In the genomic region with DNA sequence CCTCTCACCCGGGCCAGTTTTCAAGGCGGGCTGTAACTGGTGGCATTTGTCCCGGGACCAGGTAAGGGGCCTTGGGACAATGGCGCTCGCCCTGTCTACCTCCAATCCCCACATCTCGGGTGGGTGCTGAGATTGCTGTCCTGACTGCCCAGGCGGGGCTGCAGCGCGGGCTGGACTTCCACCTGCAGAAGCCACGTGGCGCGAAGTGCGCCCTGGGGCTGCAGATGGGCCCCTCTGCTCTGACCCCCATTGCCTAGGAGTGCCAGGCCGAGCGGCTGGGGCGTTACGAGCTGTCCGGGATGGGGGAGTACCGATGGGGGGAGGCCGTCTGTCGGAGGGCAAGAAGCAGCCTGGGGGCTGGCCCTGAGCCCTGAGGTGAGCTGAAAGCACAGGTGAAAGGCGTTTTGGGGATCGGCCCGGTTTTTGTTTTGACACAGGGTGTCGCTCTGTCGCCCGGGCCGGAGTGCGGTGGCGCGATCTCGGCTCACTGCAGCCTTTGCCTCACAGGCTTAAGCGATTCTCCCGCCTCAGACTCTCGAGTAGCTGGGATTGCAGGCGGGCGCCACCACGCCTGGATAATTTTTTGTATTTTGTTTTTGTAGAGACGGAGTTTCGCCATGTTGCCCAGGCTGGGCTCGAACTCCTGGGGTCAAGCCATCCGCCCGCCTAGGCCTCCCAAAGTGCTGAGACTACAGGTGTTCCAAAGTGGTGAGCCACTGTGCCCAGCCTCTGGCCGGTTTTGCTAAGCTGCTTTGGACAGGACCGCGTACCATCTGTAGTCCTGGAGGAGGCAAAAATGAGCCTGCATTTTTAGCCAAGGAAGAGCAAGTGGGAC, we compare ENCODE assay signal across 1 cellular context.
A peak's percentile ranks its signal among the peaks of the same experiment; 100 is the strongest.
TF ChIP-seq lines count a peak whose summit lies in the region.

A gene with protein sequence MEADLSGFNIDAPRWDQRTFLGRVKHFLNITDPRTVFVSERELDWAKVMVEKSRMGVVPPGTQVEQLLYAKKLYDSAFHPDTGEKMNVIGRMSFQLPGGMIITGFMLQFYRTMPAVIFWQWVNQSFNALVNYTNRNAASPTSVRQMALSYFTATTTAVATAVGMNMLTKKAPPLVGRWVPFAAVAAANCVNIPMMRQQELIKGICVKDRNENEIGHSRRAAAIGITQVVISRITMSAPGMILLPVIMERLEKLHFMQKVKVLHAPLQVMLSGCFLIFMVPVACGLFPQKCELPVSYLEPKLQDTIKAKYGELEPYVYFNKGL (plus strand): TSS at position 16 of the 835 bp plus-strand sequence. CDS start 12,001 bp downstream, outside the sequence.

TF ChIP-seq in K562, 482 proteins besides CTCF, POLR2A, EP300 and RAD21 (continued from another document and continues in another):
- TF ChIP-seq, protein P1, sequence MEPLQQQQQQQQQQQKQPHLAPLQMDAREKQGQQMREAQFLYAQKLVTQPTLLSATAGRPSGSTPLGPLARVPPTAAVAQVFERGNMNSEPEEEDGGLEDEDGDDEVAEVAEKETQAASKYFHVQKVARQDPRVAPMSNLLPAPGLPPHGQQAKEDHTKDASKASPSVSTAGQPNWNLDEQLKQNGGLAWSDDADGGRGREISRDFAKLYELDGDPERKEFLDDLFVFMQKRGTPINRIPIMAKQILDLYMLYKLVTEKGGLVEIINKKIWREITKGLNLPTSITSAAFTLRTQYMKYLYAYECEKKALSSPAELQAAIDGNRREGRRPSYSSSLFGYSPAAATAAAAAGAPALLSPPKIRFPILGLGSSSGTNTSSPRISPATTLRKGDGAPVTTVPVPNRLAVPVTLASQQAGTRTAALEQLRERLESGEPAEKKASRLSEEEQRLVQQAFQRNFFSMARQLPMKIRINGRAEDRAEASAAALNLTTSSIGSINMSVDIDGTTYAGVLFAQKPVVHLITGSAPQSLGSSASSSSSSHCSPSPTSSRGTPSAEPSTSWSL (CRISPR knock-in tag; IDR thresholded peaks at IDR 0.05; ENCODE audit: borderline replicate concordance): no peak
- TF ChIP-seq, protein P2, sequence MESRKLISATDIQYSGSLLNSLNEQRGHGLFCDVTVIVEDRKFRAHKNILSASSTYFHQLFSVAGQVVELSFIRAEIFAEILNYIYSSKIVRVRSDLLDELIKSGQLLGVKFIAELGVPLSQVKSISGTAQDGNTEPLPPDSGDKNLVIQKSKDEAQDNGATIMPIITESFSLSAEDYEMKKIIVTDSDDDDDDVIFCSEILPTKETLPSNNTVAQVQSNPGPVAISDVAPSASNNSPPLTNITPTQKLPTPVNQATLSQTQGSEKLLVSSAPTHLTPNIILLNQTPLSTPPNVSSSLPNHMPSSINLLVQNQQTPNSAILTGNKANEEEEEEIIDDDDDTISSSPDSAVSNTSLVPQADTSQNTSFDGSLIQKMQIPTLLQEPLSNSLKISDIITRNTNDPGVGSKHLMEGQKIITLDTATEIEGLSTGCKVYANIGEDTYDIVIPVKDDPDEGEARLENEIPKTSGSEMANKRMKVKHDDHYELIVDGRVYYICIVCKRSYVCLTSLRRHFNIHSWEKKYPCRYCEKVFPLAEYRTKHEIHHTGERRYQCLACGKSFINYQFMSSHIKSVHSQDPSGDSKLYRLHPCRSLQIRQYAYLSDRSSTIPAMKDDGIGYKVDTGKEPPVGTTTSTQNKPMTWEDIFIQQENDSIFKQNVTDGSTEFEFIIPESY (CRISPR knock-in tag; IDR thresholded peaks at IDR 0.05): no peak
- no peak for TF ChIP-seq TCF7 (IDR thresholded peaks at IDR 0.05; ENCODE audit: borderline replicate concordance)
- peak; percentile 83 for TF ChIP-seq HDAC2 (IDR thresholded peaks at IDR 0.05)
- no peak for TF ChIP-seq CBFA2T3 (IDR thresholded peaks at IDR 0.05)
- TF ChIP-seq, protein P3, sequence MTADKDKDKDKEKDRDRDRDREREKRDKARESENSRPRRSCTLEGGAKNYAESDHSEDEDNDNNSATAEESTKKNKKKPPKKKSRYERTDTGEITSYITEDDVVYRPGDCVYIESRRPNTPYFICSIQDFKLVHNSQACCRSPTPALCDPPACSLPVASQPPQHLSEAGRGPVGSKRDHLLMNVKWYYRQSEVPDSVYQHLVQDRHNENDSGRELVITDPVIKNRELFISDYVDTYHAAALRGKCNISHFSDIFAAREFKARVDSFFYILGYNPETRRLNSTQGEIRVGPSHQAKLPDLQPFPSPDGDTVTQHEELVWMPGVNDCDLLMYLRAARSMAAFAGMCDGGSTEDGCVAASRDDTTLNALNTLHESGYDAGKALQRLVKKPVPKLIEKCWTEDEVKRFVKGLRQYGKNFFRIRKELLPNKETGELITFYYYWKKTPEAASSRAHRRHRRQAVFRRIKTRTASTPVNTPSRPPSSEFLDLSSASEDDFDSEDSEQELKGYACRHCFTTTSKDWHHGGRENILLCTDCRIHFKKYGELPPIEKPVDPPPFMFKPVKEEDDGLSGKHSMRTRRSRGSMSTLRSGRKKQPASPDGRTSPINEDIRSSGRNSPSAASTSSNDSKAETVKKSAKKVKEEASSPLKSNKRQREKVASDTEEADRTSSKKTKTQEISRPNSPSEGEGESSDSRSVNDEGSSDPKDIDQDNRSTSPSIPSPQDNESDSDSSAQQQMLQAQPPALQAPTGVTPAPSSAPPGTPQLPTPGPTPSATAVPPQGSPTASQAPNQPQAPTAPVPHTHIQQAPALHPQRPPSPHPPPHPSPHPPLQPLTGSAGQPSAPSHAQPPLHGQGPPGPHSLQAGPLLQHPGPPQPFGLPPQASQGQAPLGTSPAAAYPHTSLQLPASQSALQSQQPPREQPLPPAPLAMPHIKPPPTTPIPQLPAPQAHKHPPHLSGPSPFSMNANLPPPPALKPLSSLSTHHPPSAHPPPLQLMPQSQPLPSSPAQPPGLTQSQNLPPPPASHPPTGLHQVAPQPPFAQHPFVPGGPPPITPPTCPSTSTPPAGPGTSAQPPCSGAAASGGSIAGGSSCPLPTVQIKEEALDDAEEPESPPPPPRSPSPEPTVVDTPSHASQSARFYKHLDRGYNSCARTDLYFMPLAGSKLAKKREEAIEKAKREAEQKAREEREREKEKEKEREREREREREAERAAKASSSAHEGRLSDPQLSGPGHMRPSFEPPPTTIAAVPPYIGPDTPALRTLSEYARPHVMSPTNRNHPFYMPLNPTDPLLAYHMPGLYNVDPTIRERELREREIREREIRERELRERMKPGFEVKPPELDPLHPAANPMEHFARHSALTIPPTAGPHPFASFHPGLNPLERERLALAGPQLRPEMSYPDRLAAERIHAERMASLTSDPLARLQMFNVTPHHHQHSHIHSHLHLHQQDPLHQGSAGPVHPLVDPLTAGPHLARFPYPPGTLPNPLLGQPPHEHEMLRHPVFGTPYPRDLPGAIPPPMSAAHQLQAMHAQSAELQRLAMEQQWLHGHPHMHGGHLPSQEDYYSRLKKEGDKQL (CRISPR knock-in tag; IDR thresholded peaks at IDR 0.05; ENCODE audit: borderline replicate concordance): no peak
- TF ChIP-seq, protein P4, sequence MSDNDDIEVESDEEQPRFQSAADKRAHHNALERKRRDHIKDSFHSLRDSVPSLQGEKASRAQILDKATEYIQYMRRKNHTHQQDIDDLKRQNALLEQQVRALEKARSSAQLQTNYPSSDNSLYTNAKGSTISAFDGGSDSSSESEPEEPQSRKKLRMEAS (CRISPR knock-in tag; IDR thresholded peaks at IDR 0.05): peak; percentile 97
- peak in 1 of 3 experiments; percentile 12 for TF ChIP-seq YY1 (IDR thresholded peaks at IDR 0.05; ENCODE audit: borderline replicate concordance in 1 of 3, control insufficient read depth in 1 of 3, extremely low read depth in 1 of 3, insufficient read depth in 3 of 3, insufficient read length in 1 of 3, insufficient replicate concordance in 2 of 3, low read depth in 1 of 3, low read length in 2 of 3)
- no peak for TF ChIP-seq KDM2B (CRISPR knock-in tag; IDR thresholded peaks at IDR 0.05)
- TF ChIP-seq, protein P5, sequence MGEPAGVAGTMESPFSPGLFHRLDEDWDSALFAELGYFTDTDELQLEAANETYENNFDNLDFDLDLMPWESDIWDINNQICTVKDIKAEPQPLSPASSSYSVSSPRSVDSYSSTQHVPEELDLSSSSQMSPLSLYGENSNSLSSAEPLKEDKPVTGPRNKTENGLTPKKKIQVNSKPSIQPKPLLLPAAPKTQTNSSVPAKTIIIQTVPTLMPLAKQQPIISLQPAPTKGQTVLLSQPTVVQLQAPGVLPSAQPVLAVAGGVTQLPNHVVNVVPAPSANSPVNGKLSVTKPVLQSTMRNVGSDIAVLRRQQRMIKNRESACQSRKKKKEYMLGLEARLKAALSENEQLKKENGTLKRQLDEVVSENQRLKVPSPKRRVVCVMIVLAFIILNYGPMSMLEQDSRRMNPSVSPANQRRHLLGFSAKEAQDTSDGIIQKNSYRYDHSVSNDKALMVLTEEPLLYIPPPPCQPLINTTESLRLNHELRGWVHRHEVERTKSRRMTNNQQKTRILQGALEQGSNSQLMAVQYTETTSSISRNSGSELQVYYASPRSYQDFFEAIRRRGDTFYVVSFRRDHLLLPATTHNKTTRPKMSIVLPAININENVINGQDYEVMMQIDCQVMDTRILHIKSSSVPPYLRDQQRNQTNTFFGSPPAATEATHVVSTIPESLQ (CRISPR knock-in tag; IDR thresholded peaks at IDR 0.05): no peak; the same call in 1 of the 2 replicates
- no peak for TF ChIP-seq SMARCA5 (IDR thresholded peaks at IDR 0.05)
- no peak for TF ChIP-seq ERF (CRISPR knock-in tag; IDR thresholded peaks at IDR 0.05)
- no peak for TF ChIP-seq SRSF9 (IDR thresholded peaks at IDR 0.05; ENCODE audit: borderline replicate concordance, low read depth, low read length)
- TF ChIP-seq ZNF583 (CRISPR knock-in tag; IDR thresholded peaks at IDR 0.05): no peak
- no peak for TF ChIP-seq FOXK1 (CRISPR knock-in tag; IDR thresholded peaks at IDR 0.05; ENCODE audit: borderline replicate concordance)
- TF ChIP-seq, protein P6, sequence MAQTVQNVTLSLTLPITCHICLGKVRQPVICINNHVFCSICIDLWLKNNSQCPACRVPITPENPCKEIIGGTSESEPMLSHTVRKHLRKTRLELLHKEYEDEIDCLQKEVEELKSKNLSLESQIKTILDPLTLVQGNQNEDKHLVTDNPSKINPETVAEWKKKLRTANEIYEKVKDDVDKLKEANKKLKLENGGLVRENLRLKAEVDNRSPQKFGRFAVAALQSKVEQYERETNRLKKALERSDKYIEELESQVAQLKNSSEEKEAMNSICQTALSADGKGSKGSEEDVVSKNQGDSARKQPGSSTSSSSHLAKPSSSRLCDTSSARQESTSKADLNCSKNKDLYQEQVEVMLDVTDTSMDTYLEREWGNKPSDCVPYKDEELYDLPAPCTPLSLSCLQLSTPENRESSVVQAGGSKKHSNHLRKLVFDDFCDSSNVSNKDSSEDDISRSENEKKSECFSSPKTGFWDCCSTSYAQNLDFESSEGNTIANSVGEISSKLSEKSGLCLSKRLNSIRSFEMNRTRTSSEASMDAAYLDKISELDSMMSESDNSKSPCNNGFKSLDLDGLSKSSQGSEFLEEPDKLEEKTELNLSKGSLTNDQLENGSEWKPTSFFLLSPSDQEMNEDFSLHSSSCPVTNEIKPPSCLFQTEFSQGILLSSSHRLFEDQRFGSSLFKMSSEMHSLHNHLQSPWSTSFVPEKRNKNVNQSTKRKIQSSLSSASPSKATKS (CRISPR knock-in tag; IDR thresholded peaks at IDR 0.05): no peak
- TF ChIP-seq, protein P7, sequence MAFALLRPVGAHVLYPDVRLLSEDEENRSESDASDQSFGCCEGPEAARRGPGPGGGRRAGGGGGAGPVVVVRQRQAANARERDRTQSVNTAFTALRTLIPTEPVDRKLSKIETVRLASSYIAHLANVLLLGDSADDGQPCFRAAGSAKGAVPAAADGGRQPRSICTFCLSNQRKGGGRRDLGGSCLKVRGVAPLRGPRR (CRISPR knock-in tag; IDR thresholded peaks at IDR 0.05): no peak
- TF ChIP-seq, protein P8, sequence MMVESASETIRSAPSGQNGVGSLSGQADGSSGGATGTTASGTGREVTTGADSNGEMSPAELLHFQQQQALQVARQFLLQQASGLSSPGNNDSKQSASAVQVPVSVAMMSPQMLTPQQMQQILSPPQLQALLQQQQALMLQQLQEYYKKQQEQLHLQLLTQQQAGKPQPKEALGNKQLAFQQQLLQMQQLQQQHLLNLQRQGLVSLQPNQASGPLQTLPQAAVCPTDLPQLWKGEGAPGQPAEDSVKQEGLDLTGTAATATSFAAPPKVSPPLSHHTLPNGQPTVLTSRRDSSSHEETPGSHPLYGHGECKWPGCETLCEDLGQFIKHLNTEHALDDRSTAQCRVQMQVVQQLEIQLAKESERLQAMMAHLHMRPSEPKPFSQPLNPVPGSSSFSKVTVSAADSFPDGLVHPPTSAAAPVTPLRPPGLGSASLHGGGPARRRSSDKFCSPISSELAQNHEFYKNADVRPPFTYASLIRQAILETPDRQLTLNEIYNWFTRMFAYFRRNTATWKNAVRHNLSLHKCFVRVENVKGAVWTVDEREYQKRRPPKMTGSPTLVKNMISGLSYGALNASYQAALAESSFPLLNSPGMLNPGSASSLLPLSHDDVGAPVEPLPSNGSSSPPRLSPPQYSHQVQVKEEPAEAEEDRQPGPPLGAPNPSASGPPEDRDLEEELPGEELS (CRISPR knock-in tag; IDR thresholded peaks at IDR 0.05; ENCODE audit: borderline replicate concordance): no peak
- TF ChIP-seq, protein P9, sequence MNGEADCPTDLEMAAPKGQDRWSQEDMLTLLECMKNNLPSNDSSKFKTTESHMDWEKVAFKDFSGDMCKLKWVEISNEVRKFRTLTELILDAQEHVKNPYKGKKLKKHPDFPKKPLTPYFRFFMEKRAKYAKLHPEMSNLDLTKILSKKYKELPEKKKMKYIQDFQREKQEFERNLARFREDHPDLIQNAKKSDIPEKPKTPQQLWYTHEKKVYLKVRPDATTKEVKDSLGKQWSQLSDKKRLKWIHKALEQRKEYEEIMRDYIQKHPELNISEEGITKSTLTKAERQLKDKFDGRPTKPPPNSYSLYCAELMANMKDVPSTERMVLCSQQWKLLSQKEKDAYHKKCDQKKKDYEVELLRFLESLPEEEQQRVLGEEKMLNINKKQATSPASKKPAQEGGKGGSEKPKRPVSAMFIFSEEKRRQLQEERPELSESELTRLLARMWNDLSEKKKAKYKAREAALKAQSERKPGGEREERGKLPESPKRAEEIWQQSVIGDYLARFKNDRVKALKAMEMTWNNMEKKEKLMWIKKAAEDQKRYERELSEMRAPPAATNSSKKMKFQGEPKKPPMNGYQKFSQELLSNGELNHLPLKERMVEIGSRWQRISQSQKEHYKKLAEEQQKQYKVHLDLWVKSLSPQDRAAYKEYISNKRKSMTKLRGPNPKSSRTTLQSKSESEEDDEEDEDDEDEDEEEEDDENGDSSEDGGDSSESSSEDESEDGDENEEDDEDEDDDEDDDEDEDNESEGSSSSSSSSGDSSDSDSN (IDR thresholded peaks at IDR 0.05; ENCODE audit: borderline replicate concordance in 1 of 2, low read depth in 2 of 2, low read length in 2 of 2): 0 out of 4 replicates have a peak, but pooled peaks of 1 of the 2 experiments have one; percentile 41
- TF ChIP-seq BCL6 (CRISPR knock-in tag; IDR thresholded peaks at IDR 0.05): no peak
- no peak for TF ChIP-seq CBX1 (IDR thresholded peaks at IDR 0.05; ENCODE audit: low read depth)
- TF ChIP-seq ZNF316 (IDR thresholded peaks at IDR 0.05): no peak
- TF ChIP-seq ZKSCAN1 (IDR thresholded peaks at IDR 0.05; ENCODE audit: low read depth, low read length): no peak
- no peak for TF ChIP-seq ELF4 (CRISPR knock-in tag; IDR thresholded peaks at IDR 0.05)
- TF ChIP-seq KDM5B (IDR thresholded peaks at IDR 0.05; ENCODE audit: insufficient replicate concordance, low read depth, low read length): peak; percentile 63
- TF ChIP-seq ZNF146 (CRISPR knock-in tag; IDR thresholded peaks at IDR 0.05; ENCODE audit: unreplicated experiment): no peak
- TF ChIP-seq MYC (IDR thresholded peaks at IDR 0.05; ENCODE audit: low read depth, low read length): peak; percentile 85
- TF ChIP-seq MYC (CRISPR knock-in tag; IDR thresholded peaks at IDR 0.05; ENCODE audit: borderline replicate concordance, low read depth): peak; percentile 90; the same call in 1 of the 2 replicates
